In genomic region chr14:60245316-60246177, GRCh38 we compare ENCODE assay signal across 18 cellular contexts. TPM values are rescaled to one million over a fixed set of nuclear protein-coding genes. Genes with fewer than 3 reads are reported as not detected.
DNase-seq lines count a peak whose midpoint lies in the region; ATAC-seq, FAIRE-seq and TF ChIP-seq lines count a peak whose summit lies in the region.
"Had no signal": no experiment of that assay in that cellular context is flagged by ENCODE, and none has a peak within 500 bp of the region (broad histone marks: within the 10 kb centered on the region; RNA-seq: fewer than 3 reads in every experiment).

No MANE protein-coding gene starts in this region.

- no peaks in the 10 kb centered on the region for H3K36me3 Mint-ChIP-seq in naive thymus-derived CD8-positive, alpha-beta T cell

- no peaks in the 10 kb centered on the region; the same call in 1 of the 2 replicates for H4K20me1 ChIP-seq in Karpas-422 (ENCODE audit: insufficient read depth, low read depth, low read length)
- H4K20me1 ChIP-seq in K562 (replicated peaks; ENCODE audit: control insufficient read depth, insufficient read depth, low read length), result no peaks in the 10 kb centered on the region

- in situ Hi-C loops in K562 (cut with MboI), result no loop called here

- H3K4me2 ChIP-seq in Karpas-422 (ENCODE audit: low read depth, low read length, poor library complexity, severe bottlenecking) (no peak overlapping the region), K562 (ENCODE audit: insufficient read depth, low read length) (no peak overlapping the region; the same call in 1 of the 2 replicates)

- H3K4me3 ChIP-seq in Karpas-422 (ENCODE audit: low read length) (no peak overlapping the region), K562 (no peak overlapping the region), BE2C (ENCODE audit: low read depth, low read length) (no peak overlapping the region)
- H3K4me3 ChIP-seq: heart right ventricle, ovary had no signal

- H3K9me3 ChIP-seq in Karpas-422 (ENCODE audit: low read length) (no peaks in the 10 kb centered on the region), K562 (replicated peaks; ENCODE audit: control insufficient read depth, insufficient read depth, low read depth, low read length) (no peaks in the 10 kb centered on the region), BE2C (no peaks in the 10 kb centered on the region)
- H3K9me3 ChIP-seq: heart right ventricle, ovary had no signal

- TF ChIP-seq EP300 in K562 (IDR thresholded peaks at IDR 0.05; ENCODE audit: low read length), result no peak

- H3K27me3 ChIP-seq in Karpas-422 (ENCODE audit: low read length) (no peaks in the 10 kb centered on the region), K562 (ENCODE audit: control insufficient read depth in 2 of 2, insufficient read depth in 2 of 2, low read length in 2 of 2) (no peaks in the 10 kb centered on the region), BE2C (no peaks in the 10 kb centered on the region)
- H3K27me3 ChIP-seq: heart right ventricle, ovary had no signal

- no peaks in the 10 kb centered on the region for H3K9me2 ChIP-seq in Karpas-422 (replicated peaks; ENCODE audit: insufficient read depth, low read length)

- H2AFZ ChIP-seq in Karpas-422 (ENCODE audit: low read length) (no peak overlapping the region), K562 (ENCODE audit: low read depth, low read length) (peak overlapping the region; percentile 17; the same call in 1 of the 2 replicates)

- TF ChIP-seq CTCF in K562 (IDR thresholded peaks at IDR 0.05 in 2 of 3, conservative IDR thresholded peaks at IDR 0.05 in 1 of 3; ENCODE audit: insufficient read depth in 2 of 3, low read depth in 1 of 3, low read length in 3 of 3) (no peak), BE2C (IDR thresholded peaks at IDR 0.05; ENCODE audit: low read depth, low read length) (no peak)

- no peaks in the 10 kb centered on the region for H3K9me3 Mint-ChIP-seq in naive thymus-derived CD8-positive, alpha-beta T cell

- ATAC-seq in K562 (no peak), GM21381 (IDR thresholded peaks at IDR 0.05; ENCODE audit: unreplicated experiment) (no peak)
- no peak for ATAC-seq in naive thymus-derived CD8-positive, alpha-beta T cell
- ATAC-seq: heart right ventricle had no signal

- DNase-seq in stimulated activated CD4-positive, alpha-beta T cell treated with anti-CD3 and anti-CD28 coated beads, Interleukin-4, amount 100 ng/mL, for 1 hour, result peak; percentile 19
- DNase-seq in stimulated activated CD4-positive, alpha-beta T cell treated with anti-CD3 and anti-CD28 coated beads, Interleukin-4, amount 100 ng/mL, for 24 hours, result no peak
- DNase-seq in Karpas-422 (no peak), K562 (ENCODE audit: extremely low read depth in 1 of 4, low spot score in 3 of 4) (peak in 3 of 4 experiments; percentile 6 to 53 (median 8)), BE2C (no peak), H54 (ENCODE audit: insufficient read length, low spot score) (no peak)
- DNase-seq in naive thymus-derived CD8-positive, alpha-beta T cell, result no peak
- DNase-seq: activated CD4-positive, alpha-beta T cell treated with anti-CD3 and anti-CD28 coated beads, Interleukin-2, amount 50 U/mL, for 1 hour; activated effector memory CD4-positive, alpha-beta T cell treated with Interleukin-2 at 50 U/mL for 16 hours; dermis blood vessel endothelial cell; DMS79; heart right ventricle; midbrain; NCI-H526 treated with DMSO at 0.1 percent for 48 hours; ovary had no signal

- no peaks in the 10 kb centered on the region for H3K36me3 ChIP-seq in Karpas-422 (ENCODE audit: insufficient read depth, low read length)
- H3K36me3 ChIP-seq in K562 (ENCODE audit: control insufficient read depth, insufficient read depth, low read length), result no peaks in the 10 kb centered on the region
- H3K36me3 ChIP-seq in BE2C, result no peaks in the 10 kb centered on the region
- H3K36me3 ChIP-seq: heart right ventricle, ovary had no signal

- intact Hi-C loops in K562 (cut with micrococcal nuclease), result loop anchor here (5.0 kb wide), 1 partner anchor 153 kb away; the partner anchor contains the start of gene PCNX4

- H3K4me1 ChIP-seq in Karpas-422 (ENCODE audit: low read length) (peaks cover 39% of the 10 kb centered on the region), K562 (replicated peaks in 1 of 2; ENCODE audit: control insufficient read depth in 2 of 2, insufficient read depth in 2 of 2, low read length in 2 of 2) (peaks cover 10 to 17% of the 10 kb centered on the region in 2 experiments; a peak in 4 of 5 replicates), BE2C (no peaks in the 10 kb centered on the region)

- H3K4me1 Mint-ChIP-seq in naive thymus-derived CD8-positive, alpha-beta T cell, result peaks cover 20 to 28% (median 20%) of the 10 kb centered on the region in 4 donors

- no peak for TF ChIP-seq POLR2A in K562 (conservative IDR thresholded peaks at IDR 0.05)
- no peak for TF ChIP-seq POLR2A in H54 (IDR thresholded peaks at IDR 0.05; ENCODE audit: low read depth, low read length)

- no peak for TF ChIP-seq RAD21 in K562 (CRISPR knock-in tag; conservative IDR thresholded peaks at IDR 0.05 in 1 of 2, IDR thresholded peaks at IDR 0.05 in 1 of 2)

- no peaks in the 10 kb centered on the region for H3K9me1 ChIP-seq in K562 (ENCODE audit: control insufficient read depth, insufficient read depth, low read length)

- CTCF ChIA-PET in K562 (lab: Yijun Ruan, JAX; ENCODE audit: low intra/inter-chr PET ratio), result no interaction called here

- POLR2A ChIA-PET in K562 (lab: Yijun Ruan, JAX), result interaction anchor here (1.7 kb wide), 1 partner anchor 12 kb away, joined by 4 read pairs; no protein-coding TSS in a partner anchor
- POLR2A ChIA-PET in naive thymus-derived CD8-positive, alpha-beta T cell (lab: Charles Lee), result no interaction called here

- peak overlapping the region in 4 of 10 donors; percentile 3 to 67 (median 24) for H3K4me3 Mint-ChIP-seq in naive thymus-derived CD8-positive, alpha-beta T cell

- FAIRE-seq in K562 (lab: Jason Lieb, UNC) (no peak), H54 (lab: Jason Lieb, UNC) (no peak)
- FAIRE-seq: keratinocyte had no signal

- H3K27ac ChIP-seq in Karpas-422 (ENCODE audit: low read length) (no peak overlapping the region), K562 (ENCODE audit: extremely low read depth, low read depth, low read length) (peak overlapping the region; percentile 35; the same call in 1 of the 3 replicates)
- H3K27ac ChIP-seq: heart right ventricle, ovary, RWPE1 had no signal

- H3K9ac ChIP-seq in Karpas-422 (ENCODE audit: low read length) (0 out of 2 replicates have a peak overlapping the region, but pooled peaks have one; percentile 3), K562 (ENCODE audit: insufficient read depth in 1 of 2, low read depth in 2 of 2, low read length in 2 of 2) (peak overlapping the region in 1 of 2 experiments; percentile 75; a peak in 1 of 4 replicates)

- WGBS in K562 (ENCODE audit: insufficient coverage, low coverage, missing lambda C conversion rate), result 25% methylated on average over 1 of the region's 2 CpGs

- peaks cover 0 to 3% (median 0%) of the 10 kb centered on the region in 5 donors for H3K27me3 Mint-ChIP-seq in naive thymus-derived CD8-positive, alpha-beta T cell

- H3K79me2 ChIP-seq in Karpas-422 (ENCODE audit: low read length), result peaks cover 11% of the 10 kb centered on the region
- peaks cover 16% of the 10 kb centered on the region for H3K79me2 ChIP-seq in K562 (ENCODE audit: control insufficient read depth, insufficient read depth, low read length)

- peak overlapping the region in 5 of 10 donors; percentile 1 to 81 (median 69) for H3K27ac Mint-ChIP-seq in naive thymus-derived CD8-positive, alpha-beta T cell

- BruUV-seq in K562 (replicated peaks; lab: Mats Ljungman, UMichigan), result no TSS peak

TF ChIP-seq in K562, 482 proteins besides CTCF, POLR2A, EP300 and RAD21 (continues in another document):
- TF ChIP-seq NR2F6 (CRISPR knock-in tag; IDR thresholded peaks at IDR 0.05) (no peak), MIER1 (IDR thresholded peaks at IDR 0.05; ENCODE audit: low read depth) (no peak), SFPQ (IDR thresholded peaks at IDR 0.05; ENCODE audit: low read depth, low read length) (no peak), ZC3H8 (IDR thresholded peaks at IDR 0.05) (no peak)

RNA-seq across cellular contexts. Expression of gene PPM1A, which starts 3.5 kb away (rescaled TPM):
- total RNA-seq in Karpas-422 (2014; rRNA removed; shearing (Covaris generic); ENCODE audit: low replicate concordance), result 64.1 and 65.1 TPM in 2 replicates
- total RNA-seq in K562 (2011; cell fraction: chromatin; rRNA removed; ENCODE audit: low replicate concordance), result 20.9 and 54.9 TPM in 2 replicates
- total RNA-seq in K562 (2011; cell fraction: nucleolus; rRNA removed), result 2.7 and 4.5 TPM in 2 replicates
- 12.0 and 24.3 TPM in 2 replicates for total RNA-seq in K562 (2011; cell fraction: nucleoplasm; rRNA removed)
- total RNA-seq in K562 (2014; rRNA removed) (5.5 and 6.0 TPM in 2 replicates), K562 (2014; rRNA removed; fragmentation: Illumina TruSeq; extraction: Trizol) (16.0 and 22.0 TPM in 2 replicates), K562 (2015; rRNA removed; fragmentation: Illumina TruSeq; extraction: Trizol) (13.7 TPM in 2 replicates), K562 (2021) (19.3 and 23.9 TPM in 2 replicates)
- polyA plus RNA-seq in K562 (2011; rRNA removed) (13.5 and 21.4 TPM in 2 replicates), K562 (2014; fragmentation: Illumina TruSeq; extraction: Trizol) (15.2 and 19.4 TPM in 2 replicates), K562 (2014; fragmentation: Nextera tagmentation; extraction: Ambion mirVana) (10 to 100 TPM; 10.1 to 13.6 TPM), K562 (2014; rRNA removed) (8.8 and 16.9 TPM in 2 replicates)
- 2.8 and 9.5 TPM in 2 replicates for polyA plus RNA-seq in K562 (2011; cell fraction: cytosol; rRNA removed)
- 16.6 and 22.1 TPM in 2 replicates for polyA plus RNA-seq in K562 (2011; cell fraction: nucleus; rRNA removed)
- polyA plus RNA-seq in K562 (2012), result 12.5 and 16.4 TPM in 2 replicates
- 97.2 and 107 TPM in 2 replicates for polyA minus RNA-seq in K562 (2011; rRNA and poly(A)+ RNA removed)
- 14.7 and 24.0 TPM in 2 replicates for polyA minus RNA-seq in K562 (2011; cell fraction: cytosol; rRNA and poly(A)+ RNA removed)
- 12.5 and 24.0 TPM in 2 replicates for polyA minus RNA-seq in K562 (2011; cell fraction: nucleus; rRNA and poly(A)+ RNA removed)
- polyA plus RNA-seq in BE2C (2012; ENCODE audit: insufficient read depth, insufficient read length, low read depth), result 41.4 TPM
- total RNA-seq in naive thymus-derived CD8-positive, alpha-beta T cell, result 10 to 100 TPM; 47.5 to 48.3 TPM
- 10 to 100 TPM; 15.0 to 18.0 (median 16.9) TPM for polyA plus RNA-seq in naive thymus-derived CD8-positive, alpha-beta T cell

Comparison
In these comparisons a context has a peak if more than half of its experiments do, and no peak if none do; other contexts are left out.
1. DNase-seq: peak in stimulated activated CD4-positive, alpha-beta T cell treated with anti-CD3 and anti-CD28 coated beads, Interleukin-4, amount 100 ng/mL, for 1 hour (single experiment) and K562 (3 of 4); none in stimulated activated CD4-positive, alpha-beta T cell treated with anti-CD3 and anti-CD28 coated beads, Interleukin-4, amount 100 ng/mL, for 24 hours (single experiment), Karpas-422 (single experiment), BE2C (single experiment), H54 (single experiment) and naive thymus-derived CD8-positive, alpha-beta T cell (0 of 10).